ENCODE assay signal across 23 cellular contexts in the genomic region with DNA sequence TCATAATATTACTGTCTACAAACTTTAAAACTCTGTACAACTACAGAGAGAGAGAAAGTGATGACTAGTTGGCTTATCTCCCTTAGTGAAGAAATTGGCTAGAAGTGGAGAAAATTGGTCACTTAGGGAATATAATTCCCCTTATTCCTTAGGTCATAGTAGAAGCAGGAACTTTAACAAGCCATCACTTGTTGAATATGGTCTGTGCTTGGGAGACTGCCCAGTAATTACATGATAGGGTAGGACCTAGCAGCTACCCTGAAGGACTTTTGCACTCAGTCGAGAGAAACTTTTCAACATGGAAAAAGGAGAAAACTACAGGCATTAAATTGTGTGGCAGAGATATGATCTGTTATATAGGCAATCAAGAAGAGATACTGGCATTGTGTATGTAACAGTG.
A peak's percentile ranks its signal among the peaks of the same experiment; 100 is the strongest.
DNase-seq lines count a peak whose midpoint lies in the region; ATAC-seq and TF ChIP-seq lines count a peak whose summit lies in the region.
"Had no signal": no experiment of that assay in that cellular context is flagged by ENCODE, and none has a peak within 500 bp of the region (broad histone marks: within the 10 kb centered on the region; RNA-seq: fewer than 3 reads in every experiment).

No MANE protein-coding gene starts in this region.

- no peaks in the 10 kb centered on the region for H4K20me1 ChIP-seq in SK-N-SH (ENCODE audit: insufficient read depth)

- H3K4me3 ChIP-seq in SK-N-SH (ENCODE audit: low read depth in 2 of 2, low read length in 1 of 2), result no peak overlapping the region
- H3K4me3 ChIP-seq in MG63, result no peak overlapping the region
- H3K4me3 ChIP-seq: K562 had no signal

- POLR2A ChIA-PET in SK-N-SH (lab: Yijun Ruan, JAX), result no interaction called here

- no peak for TF ChIP-seq EP300 in SK-N-SH (IDR thresholded peaks at IDR 0.05; ENCODE audit: borderline replicate concordance in 1 of 2, low read depth in 1 of 2, low read length in 1 of 2)

- no peaks in the 10 kb centered on the region for H3K36me3 ChIP-seq in SK-N-SH (replicated peaks in 1 of 2; ENCODE audit: control insufficient read depth in 1 of 2, insufficient read depth in 2 of 2, low read length in 1 of 2)
- H3K36me3 ChIP-seq in MG63, result no peaks in the 10 kb centered on the region

- H3K9me2 ChIP-seq in SK-N-SH, result no peaks in the 10 kb centered on the region

- H3K27me3 ChIP-seq in SK-N-SH (ENCODE audit: insufficient read depth) (no peaks in the 10 kb centered on the region), foreskin keratinocyte (no peaks in the 10 kb centered on the region), MG63 (no peaks in the 10 kb centered on the region)

- H3K9me3 ChIP-seq in SK-N-SH (no peaks in the 10 kb centered on the region), MG63 (no peaks in the 10 kb centered on the region)

- CTCF ChIA-PET in SK-N-SH (lab: Yijun Ruan, JAX), result interaction anchor here (1.7 kb wide), 1 partner anchor 26 kb away, joined by 11 read pairs; no protein-coding TSS in a partner anchor

- H3K27ac ChIP-seq in SK-N-SH (ENCODE audit: low read depth in 2 of 2, low read length in 1 of 2) (peak overlapping the region in 1 of 2 experiments; percentile 85; a peak in 2 of 4 replicates), foreskin keratinocyte (no peak overlapping the region)
- H3K27ac ChIP-seq: RWPE1 had no signal

- in situ Hi-C loops in SK-MEL-5 (cut with HindIII; ENCODE audit: low pct_unique_long_range_greater_than_20kb, low sequenced_read_pairs) (no loop called here), ACHN (cut with HindIII; ENCODE audit: low pct_ligation_motif_present, low pct_unique_long_range_greater_than_20kb, low sequenced_read_pairs) (no loop called here)

- no peak overlapping the region for H3K4me2 ChIP-seq in SK-N-SH

- DNase-seq in SK-N-SH (no peak), SK-MEL-5 (ENCODE audit: low read depth, low spot score) (peak; percentile 36), foreskin keratinocyte (peak in 1 of 2 donors; percentile 26), left lobe of liver (ENCODE audit: low spot score) (no peak), MG63 (no peak), ACHN (no peak), NCI-H526 (lab: John Stamatoyannopoulos, UW) (no peak)
- DNase-seq: 8988T, DMS153, DND-41, H7, MM.1S, NCI-H1048, NCI-H1417, NCI-H1694, NCI-H2029 treated with DMSO at 0.1 percent for 48 hours, NCI-H446 treated with DMSO at 0.1 percent for 48 hours, NCI-H526 treated with DMSO at 0.1 percent for 48 hours, SIG-M5 had no signal

- ATAC-seq in SK-N-SH treated with all-trans-retinoic acid at 6 μM for 48 hours, result no peak
- ATAC-seq in foreskin keratinocyte, result peak; percentile 24
- peak; percentile 53 for ATAC-seq in left lobe of liver
- ATAC-seq: K562, Panc1 had no signal

- 71% methylated on average over 1 of the region's 1 CpG for WGBS in SK-N-SH (ENCODE audit: low lambda C conversion rate)

- H3K4me1 ChIP-seq in SK-N-SH (ENCODE audit: control insufficient read depth in 1 of 2, insufficient read depth in 2 of 2, low read depth in 1 of 2, low read length in 1 of 2), result peaks cover 6 to 23% of the 10 kb centered on the region in 2 experiments
- peaks cover 27% of the 10 kb centered on the region for H3K4me1 ChIP-seq in foreskin keratinocyte

- H3K9ac ChIP-seq in SK-N-SH, result no peak overlapping the region

- no peak overlapping the region for H2AFZ ChIP-seq in SK-N-SH (ENCODE audit: low read depth)

- H3F3A ChIP-seq in SK-N-SH (replicated peaks; ENCODE audit: insufficient read depth), result peaks cover 7% of the 10 kb centered on the region

- no peak for TF ChIP-seq CTCF in SK-N-SH (IDR thresholded peaks at IDR 0.05)
- TF ChIP-seq CTCF in foreskin keratinocyte (conservative IDR thresholded peaks at IDR 0.05), result no peak

- H3K79me2 ChIP-seq in SK-N-SH (ENCODE audit: insufficient read depth), result no peaks in the 10 kb centered on the region

- TF ChIP-seq RAD21 in SK-N-SH (IDR thresholded peaks at IDR 0.05; ENCODE audit: low read length), result no peak

TF ChIP-seq in SK-N-SH treated with all-trans-retinoic acid at 6 μM for 48 hours, 23 proteins besides CTCF, POLR2A, EP300 and RAD21:
- TF ChIP-seq PPARA (CRISPR knock-in tag; IDR thresholded peaks at IDR 0.05; ENCODE audit: borderline replicate concordance) (no peak), ZNF565 (CRISPR knock-in tag; conservative IDR thresholded peaks at IDR 0.05; ENCODE audit: low read depth) (no peak), ZFP30 (CRISPR knock-in tag; IDR thresholded peaks at IDR 0.05) (no peak), ZNF8 (CRISPR knock-in tag; IDR thresholded peaks at IDR 0.05) (no peak), ESRRG (CRISPR knock-in tag; IDR thresholded peaks at IDR 0.05) (no peak), ISL1 (CRISPR knock-in tag; IDR thresholded peaks at IDR 0.05) (peak; percentile 45)

TF ChIP-seq in SK-N-SH, 30 proteins besides CTCF, POLR2A, EP300 and RAD21:
- no peak for TF ChIP-seq SIN3A (IDR thresholded peaks at IDR 0.05; ENCODE audit: borderline replicate concordance, low read depth, low read length)
